In the genomic region with DNA sequence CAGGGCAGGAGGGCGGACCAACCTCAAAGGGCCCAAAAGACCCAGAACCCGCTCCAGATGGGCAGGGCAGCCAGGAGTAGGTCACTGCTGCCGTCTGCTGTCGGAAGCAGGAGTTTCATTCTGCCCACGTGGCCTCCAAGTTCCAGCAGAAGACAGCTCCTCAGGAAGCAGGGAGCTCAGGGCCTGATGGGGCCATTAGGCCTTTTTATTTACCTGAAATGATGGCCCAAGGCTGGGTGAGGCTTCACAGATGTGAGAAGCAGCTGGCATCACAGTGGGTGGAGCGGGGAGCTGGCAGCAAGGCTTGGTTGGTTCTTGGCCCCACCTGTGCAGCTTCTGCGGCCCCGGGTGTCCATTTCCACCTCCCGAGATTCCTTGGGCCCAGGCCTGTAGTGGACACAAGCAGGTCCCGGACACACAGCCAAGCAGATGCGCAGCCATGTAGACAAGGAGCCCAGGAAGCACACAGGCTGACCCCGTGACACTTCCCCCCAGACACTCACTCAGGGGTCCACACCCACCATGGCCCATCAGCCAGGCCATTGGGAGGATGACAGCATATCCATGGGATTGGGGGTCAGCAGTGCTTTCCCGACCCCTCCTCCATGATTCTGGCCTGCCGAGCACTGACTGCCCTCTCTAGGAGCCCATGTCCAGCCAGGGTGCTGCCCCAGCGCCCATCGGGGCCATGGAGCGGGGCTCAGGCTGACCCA, we compare ENCODE assay signal across 8 cellular contexts. TPM values are rescaled to one million over a fixed set of nuclear protein-coding genes. Genes with fewer than 3 reads are reported as not detected.
DNase-seq lines count a peak whose midpoint lies in the region; ATAC-seq and TF ChIP-seq lines count a peak whose summit lies in the region.

No MANE protein-coding gene starts in this region.

- no peak overlapping the region for H3K27ac ChIP-seq in colonic mucosa

- no peaks in the 10 kb centered on the region for H3K9me3 ChIP-seq in colonic mucosa

- no peak for ATAC-seq in HG02798 (IDR thresholded peaks at IDR 0.05; ENCODE audit: poor library complexity, unreplicated experiment)
- ATAC-seq in GM21529 (IDR thresholded peaks at IDR 0.05; ENCODE audit: unreplicated experiment), result no peak
- no peak for ATAC-seq in HG03521 (IDR thresholded peaks at IDR 0.05; ENCODE audit: unreplicated experiment)

- H3K4me1 ChIP-seq in colonic mucosa, result peaks cover 3% of the 10 kb centered on the region

- H3K27me3 ChIP-seq in colonic mucosa, result no peaks in the 10 kb centered on the region

- TF ChIP-seq CTCF in HFF-Myc (IDR thresholded peaks at IDR 0.05; ENCODE audit: low read depth, low read length, missing control alignments), result peak; percentile 51
- peak; percentile 65 for TF ChIP-seq CTCF in colonic mucosa (IDR thresholded peaks at IDR 0.05)
- TF ChIP-seq CTCF in GM13976 (IDR thresholded peaks at IDR 0.05; ENCODE audit: borderline replicate concordance, control extremely low read depth, extremely low read depth, insufficient read depth, missing control alignments), result no peak

- peak; percentile 86 for DNase-seq in AG08395 (ENCODE audit: low spot score)
- no peak for DNase-seq in HFF-Myc (ENCODE audit: extremely low read depth, low read depth)
- peak; percentile 58 for DNase-seq in colonic mucosa
- DNase-seq in medulla oblongata (ENCODE audit: extremely low spot score), result peak; percentile 71
- no peak for DNase-seq in GM13976 (ENCODE audit: low spot score)

- in situ Hi-C loops in GM13976 (cut with MboI; ENCODE audit: low sequenced_read_pairs, unreplicated experiment), result no loop called here

- no peak overlapping the region for H3K9ac ChIP-seq in colonic mucosa (ENCODE audit: low read depth in 2 of 2, low read length in 2 of 2)

- H3K36me3 ChIP-seq in colonic mucosa, result no peaks in the 10 kb centered on the region

- H3K4me3 ChIP-seq in HFF-Myc (replicated peaks; ENCODE audit: low read depth, low read length) (no peak overlapping the region), colonic mucosa (no peak overlapping the region)

- intact Hi-C loops in colonic mucosa (cut with DNase I), result loop anchor here (1.0 kb wide), 1 partner anchor 131 kb away; no protein-coding TSS in a partner anchor

RNA-seq across cellular contexts. Expression of gene C13orf46, which starts 26.4 kb away (rescaled TPM):
- under 1 TPM; 0.24 to 0.44 TPM for total RNA-seq in colonic mucosa

Comparison
In these comparisons a context has a peak if more than half of its experiments do, and no peak if none do; other contexts are left out.
1. DNase-seq: peak in AG08395 (single experiment), colonic mucosa (single experiment) and medulla oblongata (single experiment); none in HFF-Myc (single experiment) and GM13976 (single experiment).